Comparison of ENCODE assay signal across 1 cellular context in genomic region chr19:1284979-1285736, GRCh38.
TF ChIP-seq lines count a peak whose summit lies in the region.

No MANE protein-coding gene starts in this region.

TF ChIP-seq in GM23338, 12 proteins besides CTCF, POLR2A, EP300 and RAD21 (continued from another document):
- TF ChIP-seq REST (IDR thresholded peaks at IDR 0.05; ENCODE audit: unreplicated experiment) = no peak
- no peak for TF ChIP-seq CREB1 (CRISPR knock-in tag; IDR thresholded peaks at IDR 0.05; ENCODE audit: low read depth)
- no peak for TF ChIP-seq ZNF462 (CRISPR knock-in tag; IDR thresholded peaks at IDR 0.05)
- no peak for TF ChIP-seq JUNB (IDR thresholded peaks at IDR 0.05; ENCODE audit: unreplicated experiment)
- TF ChIP-seq EZH2phosphoT487 (IDR thresholded peaks at IDR 0.05; ENCODE audit: unreplicated experiment) = no peak
- TF ChIP-seq POLR2AphosphoS5 (IDR thresholded peaks at IDR 0.05; ENCODE audit: low read depth) = no peak
- TF ChIP-seq ETS1 (IDR thresholded peaks at IDR 0.05) = no peak
